ENCODE assay signal across 12 cellular contexts in genomic region chr14:39050389-39050788, GRCh38. TPM values are rescaled to one million over a fixed set of nuclear protein-coding genes. Genes with fewer than 3 reads are reported as not detected.
DNase-seq lines count a peak whose midpoint lies in the region; ATAC-seq and TF ChIP-seq lines count a peak whose summit lies in the region.
"Had no signal": no experiment of that assay in that cellular context is flagged by ENCODE, and none has a peak within 500 bp of the region (broad histone marks: within the 10 kb centered on the region; RNA-seq: fewer than 3 reads in every experiment).

No MANE protein-coding gene starts in this region.

- H3K4me3 ChIP-seq in mammary epithelial cell (replicated peaks in 1 of 3; ENCODE audit: insufficient read depth in 1 of 3, low read depth in 2 of 3, low read length in 3 of 3) (no peak overlapping the region), mucosa of descending colon (no peak overlapping the region), gastrocnemius medialis (no peak overlapping the region)

- 100% methylated on average over 2 of the region's 2 CpGs for WGBS in mammary epithelial cell (ENCODE audit: low coverage, missing lambda C conversion rate)

- CTCF ChIA-PET in mammary epithelial cell (lab: Charles Lee; ENCODE audit: low non-redundant PET), result no interaction called here

- DNase-seq in EL, result peak; percentile 79
- DNase-seq in HK-2 (ENCODE audit: unreplicated experiment), result peak; percentile 22
- peak; percentile 88 for DNase-seq in mammary epithelial cell
- no peak for DNase-seq in mucosa of descending colon
- DNase-seq in gastrocnemius medialis, result no peak
- DNase-seq: erythroblast; NK-92 treated with Interleukin-12 subunit alpha and Interleukin-12 subunit beta, amount 100 ng/mL, for 24 hours; stimulated activated CD4-positive, alpha-beta T cell treated with anti-CD3 and anti-CD28 coated beads, Interleukin-12 subunit alpha, Interleukin-12 subunit beta, amount 100 ng/mL, for 4 hours; stimulated activated naive CD4-positive, alpha-beta T cell treated with Interleukin-2 at 50 U/mL for 16 hours had no signal

- intact Hi-C loops in mammary epithelial cell (cut with micrococcal nuclease) (no loop called here), mucosa of descending colon (cut with DNase I, micrococcal nuclease) (no loop called here), gastrocnemius medialis (cut with DNase I; ENCODE audit: low total_unique reads) (no loop called here)

- no peaks in the 10 kb centered on the region for H3K79me2 ChIP-seq in mammary epithelial cell (ENCODE audit: insufficient read depth, low read length)

- H4K20me1 ChIP-seq in mammary epithelial cell (ENCODE audit: insufficient read depth, low read length), result no peaks in the 10 kb centered on the region

- BruUV-seq in mammary epithelial cell (replicated peaks; lab: Mats Ljungman, UMichigan), result no TSS peak

- no peaks in the 10 kb centered on the region for H3K9me3 ChIP-seq in mammary epithelial cell (replicated peaks; ENCODE audit: insufficient read depth, low read length)
- peaks cover 6% of the 10 kb centered on the region for H3K9me3 ChIP-seq in mucosa of descending colon
- H3K9me3 ChIP-seq in gastrocnemius medialis, result no peaks in the 10 kb centered on the region

- no peaks in the 10 kb centered on the region for H3K27me3 ChIP-seq in mammary epithelial cell (ENCODE audit: insufficient read depth, low read length)
- no peaks in the 10 kb centered on the region for H3K27me3 ChIP-seq in gastrocnemius medialis

- H3K27ac ChIP-seq in mammary epithelial cell (ENCODE audit: insufficient read depth, low read depth, low read length) (no peak overlapping the region), gastrocnemius medialis (no peak overlapping the region)

- dilution Hi-C loops in mammary epithelial cell (cut with HindIII; ENCODE audit: low sequenced_read_pairs), result no loop called here

- no peak for TF ChIP-seq CTCF in mammary epithelial cell (conservative IDR thresholded peaks at IDR 0.05 in 1 of 2, IDR thresholded peaks at IDR 0.05 in 1 of 2; ENCODE audit: extremely low read depth in 1 of 2, insufficient read depth in 1 of 2, low read depth in 1 of 2, low read length in 2 of 2)
- TF ChIP-seq CTCF in mucosa of descending colon (IDR thresholded peaks at IDR 0.05), result no peak
- no peak for TF ChIP-seq CTCF in gastrocnemius medialis (IDR thresholded peaks at IDR 0.05 in 4 of 5, conservative IDR thresholded peaks at IDR 0.05 in 1 of 5)

- in situ Hi-C loops in mammary epithelial cell (cut with MboI; ENCODE audit: low sequenced_read_pairs in 2 of 2) (no loop called here), gastrocnemius medialis (cut with MboI; ENCODE audit: low sequenced_read_pairs in 4 of 4) (no loop called here)

- H2AFZ ChIP-seq in mammary epithelial cell (ENCODE audit: low read depth, low read length), result no peak overlapping the region

- H3K9ac ChIP-seq in mammary epithelial cell (ENCODE audit: insufficient read depth, low read length), result no peak overlapping the region

- H3K4me2 ChIP-seq in mammary epithelial cell (ENCODE audit: insufficient read depth, low read depth, low read length), result no peak overlapping the region

- ATAC-seq in mucosa of descending colon (peak; percentile 75), gastrocnemius medialis (no peak), GM21390 (IDR thresholded peaks at IDR 0.05; ENCODE audit: unreplicated experiment) (no peak), GM21526 (IDR thresholded peaks at IDR 0.05; ENCODE audit: low FRiP score, unreplicated experiment) (no peak), HG03045 (IDR thresholded peaks at IDR 0.05; ENCODE audit: unreplicated experiment) (no peak)

- H3K36me3 ChIP-seq in mammary epithelial cell (ENCODE audit: insufficient read depth, low read length), result peaks cover 19% of the 10 kb centered on the region
- peaks cover 26% of the 10 kb centered on the region for H3K36me3 ChIP-seq in mucosa of descending colon (ENCODE audit: low read depth)
- H3K36me3 ChIP-seq in gastrocnemius medialis, result peaks cover 0 to 78% of the 10 kb centered on the region in 2 donors

- TF ChIP-seq POLR2A in gastrocnemius medialis (IDR thresholded peaks at IDR 0.05), result no peak

- H3K4me1 ChIP-seq in mammary epithelial cell (ENCODE audit: insufficient read depth, low read length), result no peaks in the 10 kb centered on the region
- no peaks in the 10 kb centered on the region for H3K4me1 ChIP-seq in mucosa of descending colon (ENCODE audit: low read depth)
- no peaks in the 10 kb centered on the region for H3K4me1 ChIP-seq in gastrocnemius medialis

RNA-seq across cellular contexts. Expression of gene SEC23A, which starts 52.6 kb away (rescaled TPM):
- total RNA-seq in mammary epithelial cell (100 to 1,000 TPM in 1 of 2 donors, 10 to 100 TPM in 1; 97.6 to 169 TPM), mucosa of descending colon (100 to 1,000 TPM in 2 of 3 donors, 10 to 100 TPM in 1; 84.4 to 148 (median 122) TPM), gastrocnemius medialis (100 to 1,000 TPM in 2 of 4 donors, 10 to 100 TPM in 2; 79.9 to 183 (median 93.9) TPM)
- polyA plus RNA-seq in mammary epithelial cell, result 45.6 TPM
- polyA minus RNA-seq in mammary epithelial cell, result 179 TPM

Comparison
In these comparisons a context has a peak if more than half of its experiments do, and no peak if none do; other contexts are left out.
1. DNase-seq: peak in EL (single experiment), HK-2 (single experiment) and mammary epithelial cell (single experiment); none in mucosa of descending colon (0 of 3) and gastrocnemius medialis (0 of 2).